ENCODE assay signal across 36 cellular contexts in genomic region chr17:66967867-66968543, GRCh38. TPM values are rescaled to one million over a fixed set of nuclear protein-coding genes. Genes with fewer than 3 reads are reported as not detected.
DNase-seq lines count a peak whose midpoint lies in the region; ATAC-seq and TF ChIP-seq lines count a peak whose summit lies in the region.
"Had no signal": no experiment of that assay in that cellular context is flagged by ENCODE, and none has a peak within 500 bp of the region (broad histone marks: within the 10 kb centered on the region; RNA-seq: fewer than 3 reads in every experiment).

No MANE protein-coding gene starts in this region.

- H3K4me3 Mint-ChIP-seq in natural killer cell (peak overlapping the region; percentile 1), endothelial cell (ENCODE audit: unreplicated experiment) (no peak overlapping the region)
- no peak overlapping the region for H3K4me3 Mint-ChIP-seq in natural killer cell treated with Interleukin-12 subunit alpha and Interleukin-12 subunit beta and Interleukin-15 and Interleukin-18, amount 100 ng/mL, for 72 hours
- H3K4me3 Mint-ChIP-seq: activated naive CD8-positive, alpha-beta T cell treated with anti-CD3 and anti-CD28 coated beads, Interleukin-2, amount 50 U/mL, for 24 hours; activated T-cell treated with anti-CD3 and anti-CD28 coated beads, Interleukin-2, amount 50 U/mL, for 24 hours; central memory CD8-positive, alpha-beta T cell; dendritic cell treated with granulocyte-macrophage colony-stimulating factor and Interleukin-4, amounts not matched to agents 40 ng/mL and 50 ng/mL, for 4 days; endodermal cell had no signal

- H3K4me1 Mint-ChIP-seq in natural killer cell = peaks cover 0 to 4% of the 10 kb centered on the region in 2 donors
- H3K4me1 Mint-ChIP-seq in natural killer cell treated with Interleukin-12 subunit alpha and Interleukin-12 subunit beta and Interleukin-15 and Interleukin-18, amount 100 ng/mL, for 72 hours (ENCODE audit: low read depth in 2 of 2) = peaks cover 4 to 5% of the 10 kb centered on the region in 2 donors
- peaks cover 7% of the 10 kb centered on the region for H3K4me1 Mint-ChIP-seq in endothelial cell (ENCODE audit: unreplicated experiment)

- intact Hi-C loops in natural killer cell (cut with micrococcal nuclease) (no loop called here), testis (cut with DNase I; ENCODE audit: low total_unique reads) (no loop called here)

- 81 to 82% methylated on average over 8 to 9 of the region's 9 CpGs for WGBS in testis, 2 donors

- H3K9me3 Mint-ChIP-seq in natural killer cell (no peaks in the 10 kb centered on the region), endothelial cell (ENCODE audit: unreplicated experiment) (no peaks in the 10 kb centered on the region)
- no peaks in the 10 kb centered on the region for H3K9me3 Mint-ChIP-seq in natural killer cell treated with Interleukin-12 subunit alpha and Interleukin-12 subunit beta and Interleukin-15 and Interleukin-18, amount 100 ng/mL, for 72 hours
- H3K9me3 Mint-ChIP-seq: activated naive CD8-positive, alpha-beta T cell treated with anti-CD3 and anti-CD28 coated beads, Interleukin-2, amount 50 U/mL, for 24 hours; activated T-cell treated with anti-CD3 and anti-CD28 coated beads, Interleukin-2, amount 50 U/mL, for 24 hours; CD4-positive, alpha-beta memory T cell; central memory CD8-positive, alpha-beta T cell; dendritic cell treated with granulocyte-macrophage colony-stimulating factor and Interleukin-4, amounts not matched to agents 40 ng/mL and 50 ng/mL, for 4 days; endodermal cell; stimulated activated effector memory CD8-positive, alpha-beta T cell treated with anti-CD3 and anti-CD28 coated beads, Interleukin-12 subunit alpha, Interleukin-12 subunit beta, amount 100 ng/mL, for 72 hours had no signal

- H3K27ac Mint-ChIP-seq in natural killer cell = no peak overlapping the region
- no peak overlapping the region for H3K27ac Mint-ChIP-seq in natural killer cell treated with Interleukin-12 subunit alpha and Interleukin-12 subunit beta and Interleukin-15 and Interleukin-18, amount 100 ng/mL, for 72 hours
- peak overlapping the region; percentile 32 for H3K27ac Mint-ChIP-seq in endothelial cell (ENCODE audit: unreplicated experiment)
- H3K27ac Mint-ChIP-seq: activated naive CD8-positive, alpha-beta T cell treated with anti-CD3 and anti-CD28 coated beads, Interleukin-2, amount 50 U/mL, for 24 hours; activated T-cell treated with anti-CD3 and anti-CD28 coated beads, Interleukin-2, amount 50 U/mL, for 24 hours; CD4-positive, alpha-beta memory T cell; dendritic cell treated with granulocyte-macrophage colony-stimulating factor and Interleukin-4, amounts not matched to agents 40 ng/mL and 50 ng/mL, for 4 days; endodermal cell; progenitor cell of endocrine pancreas; stimulated activated effector memory CD8-positive, alpha-beta T cell treated with anti-CD3 and anti-CD28 coated beads, Interleukin-12 subunit alpha, Interleukin-12 subunit beta, amount 100 ng/mL, for 72 hours had no signal

- TF ChIP-seq CTCF in natural killer cell (IDR thresholded peaks at IDR 0.05) (no peak), endothelial cell (IDR thresholded peaks at IDR 0.05; ENCODE audit: unreplicated experiment) (no peak), GM20000 (IDR thresholded peaks at IDR 0.05; ENCODE audit: extremely low read depth, missing control alignments) (no peak), testis (IDR thresholded peaks at IDR 0.05) (no peak), Peyer's patch (IDR thresholded peaks at IDR 0.05) (no peak)

- peaks cover 54 to 67% of the 10 kb centered on the region in 2 donors for H3K27me3 Mint-ChIP-seq in natural killer cell (ENCODE audit: low read depth in 2 of 2)
- H3K27me3 Mint-ChIP-seq in natural killer cell treated with Interleukin-12 subunit alpha and Interleukin-12 subunit beta and Interleukin-15 and Interleukin-18, amount 100 ng/mL, for 72 hours = peaks cover 42 to 49% of the 10 kb centered on the region in 2 donors
- peaks cover 31% of the 10 kb centered on the region for H3K27me3 Mint-ChIP-seq in endothelial cell (ENCODE audit: unreplicated experiment)

- H3K36me3 ChIP-seq in testis (ENCODE audit: low read depth, missing control alignments) = no peaks in the 10 kb centered on the region
- no peaks in the 10 kb centered on the region for H3K36me3 ChIP-seq in Peyer's patch
- H3K36me3 ChIP-seq: esophagus muscularis mucosa, neutrophil had no signal

- H3K27me3 ChIP-seq in testis (no peaks in the 10 kb centered on the region), Peyer's patch (peaks cover 0 to 17% of the 10 kb centered on the region in 2 donors)

- H3K9me3 ChIP-seq in testis (no peaks in the 10 kb centered on the region), Peyer's patch (no peaks in the 10 kb centered on the region)
- H3K9me3 ChIP-seq: esophagus muscularis mucosa, neutrophil had no signal

- H3K27ac ChIP-seq in testis (no peak overlapping the region), Peyer's patch (no peak overlapping the region)
- H3K27ac ChIP-seq: 22Rv1, esophagus muscularis mucosa, foreskin keratinocyte, hepatocyte, neutrophil had no signal

- no peak for TF ChIP-seq POLR2A in testis (IDR thresholded peaks at IDR 0.05)
- TF ChIP-seq POLR2A in Peyer's patch (IDR thresholded peaks at IDR 0.05) = no peak

- H3K4me1 ChIP-seq in testis (no peaks in the 10 kb centered on the region), Peyer's patch (peaks cover 0 to 16% (median 5%) of the 10 kb centered on the region in 4 donors)
- H3K4me1 ChIP-seq: foreskin keratinocyte had no signal

- H3K36me3 Mint-ChIP-seq in natural killer cell = no peaks in the 10 kb centered on the region
- H3K36me3 Mint-ChIP-seq in natural killer cell treated with Interleukin-12 subunit alpha and Interleukin-12 subunit beta and Interleukin-15 and Interleukin-18, amount 100 ng/mL, for 72 hours = no peaks in the 10 kb centered on the region
- peaks cover 5% of the 10 kb centered on the region for H3K36me3 Mint-ChIP-seq in endothelial cell (ENCODE audit: low read depth, unreplicated experiment)
- H3K36me3 Mint-ChIP-seq: CD4-positive, alpha-beta memory T cell; stimulated activated effector memory CD8-positive, alpha-beta T cell treated with anti-CD3 and anti-CD28 coated beads, Interleukin-12 subunit alpha, Interleukin-12 subunit beta, amount 100 ng/mL, for 72 hours had no signal

- ATAC-seq in natural killer cell = no peak
- no peak for ATAC-seq in natural killer cell treated with Interleukin-12 subunit alpha and Interleukin-12 subunit beta and Interleukin-15 and Interleukin-18, amount 100 ng/mL, for 72 hours
- ATAC-seq: activated naive CD8-positive, alpha-beta T cell treated with anti-CD3 and anti-CD28 coated beads, Interleukin-2, amount 50 U/mL, for 24 hours; foreskin keratinocyte; left colon; sciatic nerve; stimulated activated effector memory CD8-positive, alpha-beta T cell treated with anti-CD3 and anti-CD28 coated beads, Interleukin-12 subunit alpha, Interleukin-12 subunit beta, amount 100 ng/mL, for 72 hours had no signal

- peak; percentile 66 for DNase-seq in DMS 273 (lab: John Stamatoyannopoulos, UW; ENCODE audit: unreplicated experiment)
- DNase-seq in DMS 273 treated with DMSO at 0.1 percent for 48 hours (lab: John Stamatoyannopoulos, UW) = no peak
- no peak for DNase-seq in natural killer cell
- DNase-seq in natural killer cell treated with Interleukin-12 subunit alpha and Interleukin-12 subunit beta and Interleukin-15 and Interleukin-18, amount 100 ng/mL, for 72 hours (ENCODE audit: low spot score) = no peak
- no peak for DNase-seq in endothelial cell (ENCODE audit: low spot score)
- no peak for DNase-seq in GM20000 (ENCODE audit: low spot score)
- DNase-seq in testis = no peak
- no peak for DNase-seq in Peyer's patch
- DNase-seq: activated gamma-delta T cell treated with Interleukin-2 at 50 U/mL for 16 hours; activated naive CD8-positive, alpha-beta T cell treated with anti-CD3 and anti-CD28 coated beads, Interleukin-2, amount 50 U/mL, for 24 hours; activated T-cell treated with anti-CD3 and anti-CD28 coated beads, Interleukin-2, amount 50 U/mL, for 24 hours; CD4-positive, alpha-beta memory T cell; endodermal cell; foreskin keratinocyte; left colon; mammary epithelial cell; NCI-H1417 treated with DMSO at 0.1 percent for 48 hours; NCI-H2107; NCI-H774; stimulated activated CD4-positive, alpha-beta T cell treated with anti-CD3 and anti-CD28 coated beads, Interleukin-12 subunit alpha, Interleukin-12 subunit beta, amount 100 ng/mL, for 4 hours; stimulated activated CD4-positive, alpha-beta T cell treated with anti-CD3 and anti-CD28 coated beads, Interleukin-4, amount 100 ng/mL, for 1 hour; substantia nigra; T-helper 2 cell had no signal

- H3K4me3 ChIP-seq in testis (no peak overlapping the region), Peyer's patch (no peak overlapping the region)
- H3K4me3 ChIP-seq: esophagus muscularis mucosa, hepatocyte had no signal

RNA-seq across cellular contexts. Expression of gene CACNG4, which starts 3.5 kb away (rescaled TPM):
- total RNA-seq in natural killer cell (not detected), endothelial cell (ENCODE audit: unreplicated experiment) (0.33 TPM), testis (under 1 TPM; 0.16 to 0.81 TPM), Peyer's patch (under 1 TPM in 1 of 4 donors, not detected in 3; 0.40 TPM)
- not detected for total RNA-seq in natural killer cell treated with Interleukin-12 subunit alpha and Interleukin-12 subunit beta and Interleukin-15 and Interleukin-18, amount 100 ng/mL, for 72 hours
- 0.46 TPM for polyA plus RNA-seq in testis (ENCODE audit: insufficient read depth, low read depth, low replicate concordance)
- total RNA-seq: activated CD8-positive, alpha-beta memory T cell treated with anti-CD3 and anti-CD28 coated beads for 36 hours; CD4-positive, alpha-beta memory T cell; MCF 10A; mucosa of gallbladder; OCI-LY7 had no signal
- polyA plus RNA-seq: CD4-positive, alpha-beta memory T cell had no signal
